ENCODE assay signal across 16 cellular contexts in the genomic region with DNA sequence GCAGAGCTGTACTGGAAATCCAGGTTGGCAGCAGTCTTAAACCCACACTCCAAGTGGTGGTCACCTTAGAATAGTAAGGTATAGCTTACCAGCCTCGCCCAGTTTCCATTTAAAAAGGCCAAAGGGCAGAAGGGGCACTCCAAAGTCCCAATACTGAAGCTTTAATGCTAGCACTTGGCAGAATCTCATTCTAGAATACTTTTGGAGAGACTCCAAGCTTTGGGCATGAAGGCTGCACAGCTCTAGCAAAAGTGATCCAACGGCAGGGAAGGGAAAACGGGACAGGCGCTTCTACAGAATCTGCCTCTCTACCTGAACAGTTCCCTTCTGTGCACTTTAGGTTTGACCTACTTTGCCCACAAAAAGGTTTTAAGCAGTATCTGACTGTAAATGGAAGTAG. TPM values are rescaled to one million over a fixed set of nuclear protein-coding genes. Genes with fewer than 3 reads are reported as not detected.
DNase-seq lines count a peak whose midpoint lies in the region; ATAC-seq, FAIRE-seq and TF ChIP-seq lines count a peak whose summit lies in the region.
"Had no signal": no experiment of that assay in that cellular context is flagged by ENCODE, and none has a peak within 500 bp of the region (broad histone marks: within the 10 kb centered on the region; RNA-seq: fewer than 3 reads in every experiment).

No MANE protein-coding gene starts in this region.

- WGBS in right cardiac atrium: 72% methylated on average over 4 of the region's 4 CpGs

- DNase-seq in astrocyte (ENCODE audit: low read depth) (no peak), right cardiac atrium (no peak), WTC11 (ENCODE audit: low spot score) (no peak)
- no peak for DNase-seq in activated T-cell treated with anti-CD3 and anti-CD28 coated beads, Interleukin-2, amount 50 U/mL, for 72 hours
- DNase-seq in activated CD8-positive, alpha-beta memory T cell treated with anti-CD3 and anti-CD28 coated beads, Interleukin-2, amount 10 ng/mL, durations not matched to agents 7 days and 5 days: no peak
- DNase-seq in activated CD8-positive, alpha-beta T cell treated with anti-CD3 and anti-CD28 coated beads for 36 hours: no peak
- DNase-seq: activated CD4-positive, CD25-positive, alpha-beta regulatory T cell; activated naive CD4-positive, alpha-beta T cell; NCI-H1694; NCI-H526; stimulated activated CD4-positive, alpha-beta T cell treated with anti-CD3 and anti-CD28 coated beads, Interleukin-15, amount 100 ng/mL, for 24 hours; T-cell had no signal

- H3K4me3 Mint-ChIP-seq in astrocyte (ENCODE audit: unreplicated experiment) (no peak overlapping the region), WTC11 (no peak overlapping the region)
- H3K4me3 Mint-ChIP-seq in activated T-cell treated with anti-CD3 and anti-CD28 coated beads, Interleukin-2, amount 50 U/mL, for 72 hours: no peak overlapping the region
- H3K4me3 Mint-ChIP-seq in activated CD8-positive, alpha-beta memory T cell treated with anti-CD3 and anti-CD28 coated beads, Interleukin-2, amount 10 ng/mL, durations not matched to agents 7 days and 5 days: no peak overlapping the region
- no peak overlapping the region for H3K4me3 Mint-ChIP-seq in activated CD8-positive, alpha-beta T cell treated with anti-CD3 and anti-CD28 coated beads for 36 hours
- H3K4me3 Mint-ChIP-seq: T-cell had no signal

- TF ChIP-seq CTCF in astrocyte (IDR thresholded peaks at IDR 0.05; ENCODE audit: insufficient read depth, low read depth, low read length) (no peak), WTC11 (IDR thresholded peaks at IDR 0.05) (no peak)
- TF ChIP-seq CTCF in activated CD8-positive, alpha-beta T cell treated with anti-CD3 and anti-CD28 coated beads for 36 hours (IDR thresholded peaks at IDR 0.05): no peak

- no peak for FAIRE-seq in astrocyte (lab: Jason Lieb, UNC)
- FAIRE-seq: GM18507, RCC 7860 had no signal

- H3K4me2 ChIP-seq in BLaER1 (peak overlapping the region; percentile 65), astrocyte (ENCODE audit: low read length) (peak overlapping the region; percentile 25)

- CTCF ChIA-PET in activated CD8-positive, alpha-beta memory T cell treated with anti-CD3 and anti-CD28 coated beads, Interleukin-2, amount 10 ng/mL, durations not matched to agents 7 days and 5 days (lab: Charles Lee): no interaction called here
- CTCF ChIA-PET in activated CD8-positive, alpha-beta T cell treated with anti-CD3 and anti-CD28 coated beads for 36 hours (lab: Charles Lee): no interaction called here
- CTCF ChIA-PET in WTC11 (lab: Charles Lee): no interaction called here

- H3K9me3 Mint-ChIP-seq in astrocyte (ENCODE audit: unreplicated experiment): peaks cover 2% of the 10 kb centered on the region
- H3K9me3 Mint-ChIP-seq in activated T-cell treated with anti-CD3 and anti-CD28 coated beads, Interleukin-2, amount 50 U/mL, for 72 hours: peaks cover 5 to 7% of the 10 kb centered on the region in 2 donors
- H3K9me3 Mint-ChIP-seq in activated CD8-positive, alpha-beta memory T cell treated with anti-CD3 and anti-CD28 coated beads, Interleukin-2, amount 10 ng/mL, durations not matched to agents 7 days and 5 days (ENCODE audit: low read depth): peaks cover 5% of the 10 kb centered on the region
- H3K9me3 Mint-ChIP-seq in activated CD8-positive, alpha-beta T cell treated with anti-CD3 and anti-CD28 coated beads for 36 hours: peaks cover 7% of the 10 kb centered on the region
- peaks cover 9% of the 10 kb centered on the region for H3K9me3 Mint-ChIP-seq in WTC11

- no peak overlapping the region for H3K4me3 ChIP-seq in BLaER1
- H3K4me3 ChIP-seq in astrocyte (ENCODE audit: insufficient read depth, low read depth, low read length): no peak overlapping the region
- H3K4me3 ChIP-seq in right cardiac atrium (ENCODE audit: low read length): no peak overlapping the region
- H3K4me3 ChIP-seq in skeletal muscle tissue (ENCODE audit: low read length in 3 of 3): peak overlapping the region in 1 of 3 donors; percentile 18

- intact Hi-C loops in right cardiac atrium (cut with DNase I): no loop called here
- intact Hi-C loops in activated CD8-positive, alpha-beta T cell treated with anti-CD3 and anti-CD28 coated beads for 36 hours (cut with micrococcal nuclease): no loop called here

- H3K27me3 Mint-ChIP-seq in astrocyte (ENCODE audit: low read depth, unreplicated experiment) (no peaks in the 10 kb centered on the region), WTC11 (ENCODE audit: low read depth) (no peaks in the 10 kb centered on the region)
- H3K27me3 Mint-ChIP-seq in activated T-cell treated with anti-CD3 and anti-CD28 coated beads, Interleukin-2, amount 50 U/mL, for 72 hours (ENCODE audit: low read depth): no peaks in the 10 kb centered on the region
- no peaks in the 10 kb centered on the region for H3K27me3 Mint-ChIP-seq in activated CD8-positive, alpha-beta memory T cell treated with anti-CD3 and anti-CD28 coated beads, Interleukin-2, amount 10 ng/mL, durations not matched to agents 7 days and 5 days
- H3K27me3 Mint-ChIP-seq in activated CD8-positive, alpha-beta T cell treated with anti-CD3 and anti-CD28 coated beads for 36 hours: no peaks in the 10 kb centered on the region
- H3K27me3 Mint-ChIP-seq: T-cell had no signal

- peaks cover 90% of the 10 kb centered on the region for H4K20me1 ChIP-seq in BLaER1
- H4K20me1 ChIP-seq in astrocyte (ENCODE audit: insufficient read depth, low read length): peaks cover 89% of the 10 kb centered on the region

- POLR2A ChIA-PET in activated CD8-positive, alpha-beta T cell treated with anti-CD3 and anti-CD28 coated beads for 36 hours (lab: Charles Lee): interaction anchor here (1.4 to 1.5 kb wide), 2 partner anchors 13 to 18 kb away, joined by 4 read pairs; no protein-coding TSS in a partner anchor
- POLR2A ChIA-PET in WTC11 (lab: Charles Lee): no interaction called here

- H3K9ac ChIP-seq in BLaER1: no peak overlapping the region
- H3K9ac ChIP-seq in astrocyte (ENCODE audit: low read length): no peak overlapping the region
- H3K9ac ChIP-seq in skeletal muscle tissue (ENCODE audit: low read depth in 1 of 3, low read length in 3 of 3): peak overlapping the region in 1 of 3 donors; percentile 17

- H3K9me3 ChIP-seq in BLaER1 (no peaks in the 10 kb centered on the region; the same call in 1 of the 2 replicates), astrocyte (ENCODE audit: insufficient read depth, low read depth, low read length) (no peaks in the 10 kb centered on the region), right cardiac atrium (ENCODE audit: control insufficient read depth, low read length) (no peaks in the 10 kb centered on the region), skeletal muscle tissue (ENCODE audit: control insufficient read depth in 3 of 3, low read length in 3 of 3) (no peaks in the 10 kb centered on the region)

- H3K36me3 ChIP-seq in BLaER1 (peaks cover 22% of the 10 kb centered on the region), astrocyte (ENCODE audit: insufficient read depth, low read length) (no peaks in the 10 kb centered on the region), skeletal muscle tissue (ENCODE audit: control insufficient read depth in 3 of 3, insufficient read depth in 3 of 3, low read length in 3 of 3) (peaks cover 0 to 2% (median 0%) of the 10 kb centered on the region in 3 donors)

- peaks cover 97% of the 10 kb centered on the region for H3K79me2 ChIP-seq in astrocyte (ENCODE audit: insufficient read depth, low read length)

- H3K27me3 ChIP-seq in BLaER1 (no peaks in the 10 kb centered on the region), astrocyte (ENCODE audit: insufficient read depth, low read length) (no peaks in the 10 kb centered on the region), right cardiac atrium (ENCODE audit: control insufficient read depth, insufficient read depth) (no peaks in the 10 kb centered on the region), skeletal muscle tissue (ENCODE audit: control insufficient read depth in 3 of 3, insufficient read depth in 3 of 3, low read length in 3 of 3) (no peaks in the 10 kb centered on the region)

- H3K4me1 ChIP-seq in BLaER1: peaks cover 56% of the 10 kb centered on the region
- H3K4me1 ChIP-seq in astrocyte (ENCODE audit: insufficient read depth, low read length): peaks cover 10% of the 10 kb centered on the region
- peaks cover 14% of the 10 kb centered on the region for H3K4me1 ChIP-seq in right cardiac atrium (ENCODE audit: control insufficient read depth, insufficient read depth, low read length)
- H3K4me1 ChIP-seq in skeletal muscle tissue (ENCODE audit: control insufficient read depth in 3 of 3, insufficient read depth in 3 of 3, low read length in 3 of 3): peaks cover 12 to 30% (median 24%) of the 10 kb centered on the region in 3 donors

- H3K27ac ChIP-seq in BLaER1 (no peak overlapping the region; the same call in 1 of the 2 replicates), astrocyte (ENCODE audit: low read depth, low read length) (peak overlapping the region; percentile 38), right cardiac atrium (ENCODE audit: low read length) (peak overlapping the region; percentile 3), skeletal muscle tissue (ENCODE audit: low read depth, low read length) (peak overlapping the region; percentile 14)

- H3K4me1 Mint-ChIP-seq in astrocyte (ENCODE audit: low read depth, unreplicated experiment) (peaks cover 41% of the 10 kb centered on the region), WTC11 (peaks cover 24% of the 10 kb centered on the region)
- peaks cover 36% of the 10 kb centered on the region for H3K4me1 Mint-ChIP-seq in activated T-cell treated with anti-CD3 and anti-CD28 coated beads, Interleukin-2, amount 50 U/mL, for 72 hours (ENCODE audit: low read depth)
- peaks cover 6% of the 10 kb centered on the region for H3K4me1 Mint-ChIP-seq in activated CD8-positive, alpha-beta memory T cell treated with anti-CD3 and anti-CD28 coated beads, Interleukin-2, amount 10 ng/mL, durations not matched to agents 7 days and 5 days
- peaks cover 37% of the 10 kb centered on the region for H3K4me1 Mint-ChIP-seq in activated CD8-positive, alpha-beta T cell treated with anti-CD3 and anti-CD28 coated beads for 36 hours (ENCODE audit: low read depth)

- peak overlapping the region; percentile 78 for H3K27ac Mint-ChIP-seq in astrocyte (ENCODE audit: unreplicated experiment)
- no peak overlapping the region for H3K27ac Mint-ChIP-seq in activated T-cell treated with anti-CD3 and anti-CD28 coated beads, Interleukin-2, amount 50 U/mL, for 72 hours
- H3K27ac Mint-ChIP-seq in activated CD8-positive, alpha-beta memory T cell treated with anti-CD3 and anti-CD28 coated beads, Interleukin-2, amount 10 ng/mL, durations not matched to agents 7 days and 5 days: no peak overlapping the region
- no peak overlapping the region for H3K27ac Mint-ChIP-seq in activated CD8-positive, alpha-beta T cell treated with anti-CD3 and anti-CD28 coated beads for 36 hours
- no peak overlapping the region for H3K27ac Mint-ChIP-seq in WTC11

- no peak for ATAC-seq in right cardiac atrium
- ATAC-seq in activated T-cell treated with anti-CD3 and anti-CD28 coated beads, Interleukin-2, amount 50 U/mL, for 72 hours (replicated peaks in 1 of 2): no peak
- no peak for ATAC-seq in activated CD8-positive, alpha-beta memory T cell treated with anti-CD3 and anti-CD28 coated beads, Interleukin-2, amount 10 ng/mL, durations not matched to agents 7 days and 5 days
- ATAC-seq in activated CD8-positive, alpha-beta T cell treated with anti-CD3 and anti-CD28 coated beads for 36 hours: no peak
- no peak for ATAC-seq in WTC11
- ATAC-seq: T-cell had no signal

- H3K36me3 Mint-ChIP-seq in astrocyte (ENCODE audit: low read depth, unreplicated experiment) (peaks cover 8% of the 10 kb centered on the region), WTC11 (peaks cover 9% of the 10 kb centered on the region)
- H3K36me3 Mint-ChIP-seq in activated T-cell treated with anti-CD3 and anti-CD28 coated beads, Interleukin-2, amount 50 U/mL, for 72 hours (ENCODE audit: insufficient read depth in 2 of 2): peaks cover 7 to 9% of the 10 kb centered on the region in 2 donors
- peaks cover 17% of the 10 kb centered on the region for H3K36me3 Mint-ChIP-seq in activated CD8-positive, alpha-beta memory T cell treated with anti-CD3 and anti-CD28 coated beads, Interleukin-2, amount 10 ng/mL, durations not matched to agents 7 days and 5 days
- H3K36me3 Mint-ChIP-seq in activated CD8-positive, alpha-beta T cell treated with anti-CD3 and anti-CD28 coated beads for 36 hours (ENCODE audit: low read depth): peaks cover 12% of the 10 kb centered on the region

- H2AFZ ChIP-seq in astrocyte (ENCODE audit: low read depth, low read length): no peak overlapping the region

RNA-seq across cellular contexts. Expression of gene SMURF1, which starts 19.7 kb away (rescaled TPM):
- total RNA-seq in astrocyte (36.9 and 44.7 TPM in 2 replicates), right cardiac atrium (10 to 100 TPM in 1 of 4 donors, 1 to 10 TPM in 3; 9.2 to 14.7 (median 9.7) TPM), skeletal muscle tissue (9.9 TPM), WTC11 (2021) (22.1 to 23.2 TPM (median 22.4 TPM) in 3 replicates)
- 4.5 TPM for polyA plus RNA-seq in right cardiac atrium
- 10 to 100 TPM; 15.9 to 18.8 TPM for total RNA-seq in activated T-cell treated with anti-CD3 and anti-CD28 coated beads, Interleukin-2, amount 50 U/mL, for 72 hours
- total RNA-seq in activated CD8-positive, alpha-beta memory T cell treated with anti-CD3 and anti-CD28 coated beads, Interleukin-2, amount 10 ng/mL, durations not matched to agents 7 days and 5 days: 10 to 100 TPM; 12.9 to 13.9 TPM
- 1 to 10 TPM; 8.3 to 9.4 TPM for total RNA-seq in activated CD8-positive, alpha-beta T cell treated with anti-CD3 and anti-CD28 coated beads for 36 hours
